ENCODE assay signal across 34 cellular contexts in the genomic region with DNA sequence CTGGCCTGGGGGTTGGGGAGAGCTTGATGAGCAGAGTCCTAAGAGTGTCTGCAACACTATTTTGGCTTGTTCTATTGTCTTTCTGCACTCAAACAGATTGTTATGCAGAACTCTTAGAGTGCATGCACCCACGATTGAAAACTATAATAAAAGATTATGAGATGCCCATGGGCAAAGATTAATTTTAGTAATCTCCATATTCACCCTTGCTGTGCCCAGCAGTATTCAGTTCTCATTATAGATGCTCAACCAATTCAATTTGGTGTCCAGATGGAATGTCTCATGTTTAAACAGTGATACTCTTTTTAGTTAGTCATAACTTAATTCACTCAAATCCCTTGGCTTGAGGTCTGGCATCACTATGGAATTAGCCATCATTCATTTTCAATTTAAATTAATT.
"Had no signal": no experiment of that assay in that cellular context is flagged by ENCODE, and none has a peak within 500 bp of the region (broad histone marks: within the 10 kb centered on the region; RNA-seq: fewer than 3 reads in every experiment).

No MANE protein-coding gene starts in this region.

- H3K36me3 ChIP-seq: MG63 had no signal

- H3K4me3 ChIP-seq: MG63 had no signal

- H3K9me3 ChIP-seq: MG63 had no signal

- H3K27me3 ChIP-seq: MG63 had no signal

- DNase-seq: Karpas-422, Kasumi-1, MG63, MM.1S, MV-4-11, NCI-H1048, NCI-H1092, NCI-H1092 treated with DMSO at 0.1 percent for 48 hours, NCI-H1105, NCI-H1105 treated with DMSO at 0.1 percent for 48 hours, NCI-H1417, NCI-H1417 treated with DMSO at 0.1 percent for 48 hours, NCI-H1436, NCI-H1436 treated with DMSO at 0.1 percent for 48 hours, NCI-H146, NCI-H1694, NCI-H1694 treated with DMSO at 0.1 percent for 48 hours, NCI-H187, NCI-H187 treated with DMSO at 0.1 percent for 48 hours, NCI-H1930, NCI-H2029, NCI-H2029 treated with DMSO at 0.1 percent for 48 hours, NCI-H2081, NCI-H2081 treated with DMSO at 0.1 percent for 48 hours, NCI-H2107, NCI-H2171, NCI-H2171 treated with DMSO at 0.1 percent for 48 hours, NCI-H2227 treated with DMSO at 0.1 percent for 48 hours, NCI-H226, NCI-H345, NCI-H446, NCI-H446 treated with DMSO at 0.1 percent for 48 hours, NCI-H510A, NCI-H510A treated with DMSO at 0.1 percent for 48 hours had no signal
